ENCODE assay signal across 8 cellular contexts in genomic region chr12:111766608-111767361, GRCh38. TPM values are rescaled to one million over a fixed set of nuclear protein-coding genes. Genes with fewer than 3 reads are reported as not detected.
A peak's percentile ranks its signal among the peaks of the same experiment; 100 is the strongest.
DNase-seq lines count a peak whose midpoint lies in the region; ATAC-seq and TF ChIP-seq lines count a peak whose summit lies in the region.

Gene ALDH2, plus strand, starts transcription at chr12:111766933. Its CDS starts 50 bp downstream, at chr12:111766983.

- BruUV-seq in A673 (replicated peaks; lab: Mats Ljungman, UMichigan), result no TSS peak

- no peak within 1 kb of the TSS for H3K27ac Mint-ChIP-seq in activated CD4-positive, alpha-beta memory T cell treated with anti-CD3 and anti-CD28 coated beads for 36 hours

- H3K9me3 Mint-ChIP-seq in activated CD4-positive, alpha-beta memory T cell treated with anti-CD3 and anti-CD28 coated beads for 36 hours, result no peaks in the 10 kb centered on the region

- H3K9me3 ChIP-seq in A673 (ENCODE audit: low read depth, low read length, poor library complexity, severe bottlenecking) (no peaks in the 10 kb centered on the region), endocrine pancreas (ENCODE audit: control insufficient read depth, low read length) (no peaks in the 10 kb centered on the region)

- no peak; the same call in 1 of the 2 replicates for TF ChIP-seq CTCF in A673 (conservative IDR thresholded peaks at IDR 0.05; ENCODE audit: low read depth, low read length)
- TF ChIP-seq CTCF in NB4 (IDR thresholded peaks at IDR 0.05; ENCODE audit: low read depth, low read length), result peak; percentile 3

- TF ChIP-seq POLR2A in NB4 (IDR thresholded peaks at IDR 0.05; ENCODE audit: extremely low read depth, insufficient read length), result no peak

- H3K4me3 Mint-ChIP-seq in activated CD4-positive, alpha-beta memory T cell treated with anti-CD3 and anti-CD28 coated beads for 36 hours, result peak within 1 kb of the TSS; percentile 56

- CTCF ChIA-PET in A673 (lab: Charles Lee), result interaction anchor here (0.5 kb wide), 1 partner anchor 314 kb away, joined by 6 read pairs; no protein-coding TSS in a partner anchor
- CTCF ChIA-PET in activated CD4-positive, alpha-beta memory T cell treated with anti-CD3 and anti-CD28 coated beads for 36 hours (lab: Charles Lee), result no interaction called here

- H3K27me3 ChIP-seq in A673 (replicated peaks; ENCODE audit: insufficient read depth, low read depth, low read length, poor library complexity) (no peaks in the 10 kb centered on the region), endocrine pancreas (ENCODE audit: control insufficient read depth, insufficient read depth, low read length) (no peaks in the 10 kb centered on the region)

- POLR2A ChIA-PET in A673 (lab: Charles Lee; ENCODE audit: low non-redundant PET), result interaction anchor here (0.7 kb wide), 1 partner anchor 27 kb away, joined by 3 read pairs; no protein-coding TSS in a partner anchor
- POLR2A ChIA-PET in activated CD4-positive, alpha-beta memory T cell treated with anti-CD3 and anti-CD28 coated beads for 36 hours (lab: Charles Lee), result no interaction called here

- peaks cover 12% of the 10 kb centered on the region for H3K4me1 Mint-ChIP-seq in activated CD4-positive, alpha-beta memory T cell treated with anti-CD3 and anti-CD28 coated beads for 36 hours (ENCODE audit: low read depth)

- no peaks in the 10 kb centered on the region for H3K36me3 ChIP-seq in A673 (ENCODE audit: insufficient read depth, low read length, poor library complexity, severe bottlenecking)
- H3K36me3 ChIP-seq in endocrine pancreas (ENCODE audit: control insufficient read depth, insufficient read depth, low read length), result no peaks in the 10 kb centered on the region

- H3K4me1 ChIP-seq in A673 (ENCODE audit: insufficient read depth, low read length, poor library complexity, severe bottlenecking), result peaks cover 6% of the 10 kb centered on the region
- no peaks in the 10 kb centered on the region for H3K4me1 ChIP-seq in endocrine pancreas (ENCODE audit: control insufficient read depth, insufficient read depth, low read length)

- H3K27ac ChIP-seq in A673 (ENCODE audit: low read depth, low read length, poor library complexity, severe bottlenecking), result peak within 1 kb of the TSS; percentile 73

- peak; percentile 70 for DNase-seq in A673 (ENCODE audit: low spot score)
- DNase-seq in NB4 (ENCODE audit: low read depth), result peak; percentile 89
- DNase-seq in activated CD4-positive, alpha-beta memory T cell treated with anti-CD3 and anti-CD28 coated beads for 36 hours, result peak; percentile 36
- peak; percentile 85 for DNase-seq in medulla oblongata (ENCODE audit: extremely low spot score)
- DNase-seq in stimulated activated CD8-positive, alpha-beta memory T cell treated with anti-CD3 and anti-CD28 coated beads, Interleukin-12 subunit alpha, Interleukin-12 subunit beta, amount 100 ng/mL, for 4 hours (ENCODE audit: low read depth), result peak; percentile 22

- H3K4me3 ChIP-seq in A673 (ENCODE audit: low read depth, low read length, poor library complexity, severe bottlenecking) (peak within 1 kb of the TSS; percentile 87), NB4 (ENCODE audit: low read depth, low read length) (peak within 1 kb of the TSS; percentile 58), endocrine pancreas (ENCODE audit: control insufficient read depth, insufficient read depth, low read length) (peak within 1 kb of the TSS; percentile 50)

- peak; percentile 38 for ATAC-seq in GM18867 (IDR thresholded peaks at IDR 0.05; ENCODE audit: unreplicated experiment)
- ATAC-seq in GM21737 (IDR thresholded peaks at IDR 0.05; ENCODE audit: unreplicated experiment), result no peak

- H3K9ac ChIP-seq in endocrine pancreas (ENCODE audit: control insufficient read depth, insufficient read depth, low read length), result peak within 1 kb of the TSS; percentile 65

- peaks cover 43% of the 10 kb centered on the region for H3K27me3 Mint-ChIP-seq in activated CD4-positive, alpha-beta memory T cell treated with anti-CD3 and anti-CD28 coated beads for 36 hours

- H3K36me3 Mint-ChIP-seq in activated CD4-positive, alpha-beta memory T cell treated with anti-CD3 and anti-CD28 coated beads for 36 hours, result peaks cover 2% of the 10 kb centered on the region

- intact Hi-C loops in A673 (cut with micrococcal nuclease; ENCODE audit: unreplicated experiment), result loop anchor here (5.0 kb wide), 1 partner anchor 46 kb away; no protein-coding TSS in a partner anchor
- intact Hi-C loops in activated CD4-positive, alpha-beta memory T cell treated with anti-CD3 and anti-CD28 coated beads for 36 hours (cut with micrococcal nuclease), result loop anchor here (5.0 to 10.0 kb wide), 2 partner anchors 46 to 1208 kb away; partner anchors contain the start of gene OAS2

RNA-seq across cellular contexts. Expression of gene ALDH2, which starts in this region (rescaled TPM):
- 24.5 and 34.8 TPM in 2 replicates for total RNA-seq in A673 (2021)
- 1 to 10 TPM; 1.9 to 3.1 TPM for total RNA-seq in activated CD4-positive, alpha-beta memory T cell treated with anti-CD3 and anti-CD28 coated beads for 36 hours

Comparison
In these comparisons a context has a peak if more than half of its experiments do, and no peak if none do; other contexts are left out.
1. DNase-seq: peak in every context shown above with its lines; median percentile 89 in NB4; 85 in medulla oblongata; 70 in A673; 36 in activated CD4-positive, alpha-beta memory T cell treated with anti-CD3 and anti-CD28 coated beads for 36 hours; 22 in stimulated activated CD8-positive, alpha-beta memory T cell treated with anti-CD3 and anti-CD28 coated beads, Interleukin-12 subunit alpha, Interleukin-12 subunit beta, amount 100 ng/mL, for 4 hours.